Comparison of ENCODE assay signal across 1 cellular context in the genomic region with DNA sequence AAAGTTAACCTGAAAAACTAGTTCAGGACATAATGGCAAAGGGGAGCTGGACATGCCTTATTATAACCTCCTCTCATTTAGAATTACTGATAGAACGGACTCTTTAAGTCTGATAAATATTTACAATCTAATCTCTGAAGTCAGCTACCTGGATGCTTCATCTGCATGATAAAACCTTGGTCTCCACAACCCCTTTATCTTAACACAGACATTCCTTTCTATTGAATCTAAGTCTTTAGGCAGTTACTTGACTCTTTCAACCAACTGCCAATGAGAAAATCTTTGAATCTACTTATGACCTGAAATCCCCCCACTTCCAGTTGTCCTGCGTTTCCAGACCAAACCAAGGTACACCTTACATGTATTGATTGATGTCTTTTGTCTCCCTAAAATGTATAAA.
TF ChIP-seq lines count a peak whose summit lies in the region.

No MANE protein-coding gene starts in this region.

TF ChIP-seq in WTC11, 78 proteins besides CTCF, POLR2A, EP300 and RAD21 (continued from another document):
- TF ChIP-seq IRF2 (CRISPR knock-in tag; IDR thresholded peaks at IDR 0.05; ENCODE audit: borderline replicate concordance, low read depth) (no peak), SMAD3 (CRISPR knock-in tag; IDR thresholded peaks at IDR 0.05; ENCODE audit: borderline replicate concordance) (no peak), JUN (CRISPR knock-in tag; IDR thresholded peaks at IDR 0.05) (no peak), NFE2L1 (CRISPR knock-in tag; IDR thresholded peaks at IDR 0.05) (no peak), NR3C1 (CRISPR knock-in tag; conservative IDR thresholded peaks at IDR 0.05; ENCODE audit: low read depth) (no peak), NR1H2 (CRISPR knock-in tag; IDR thresholded peaks at IDR 0.05) (no peak), ELF4 (CRISPR knock-in tag; IDR thresholded peaks at IDR 0.05; ENCODE audit: low read depth) (no peak), SMAD4 (CRISPR knock-in tag; IDR thresholded peaks at IDR 0.05) (no peak), SOX15 (CRISPR knock-in tag; IDR thresholded peaks at IDR 0.05) (no peak)
- TF ChIP-seq, protein P1, sequence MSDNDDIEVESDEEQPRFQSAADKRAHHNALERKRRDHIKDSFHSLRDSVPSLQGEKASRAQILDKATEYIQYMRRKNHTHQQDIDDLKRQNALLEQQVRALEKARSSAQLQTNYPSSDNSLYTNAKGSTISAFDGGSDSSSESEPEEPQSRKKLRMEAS (CRISPR knock-in tag; IDR thresholded peaks at IDR 0.05) = no peak
- TF ChIP-seq, protein P2, sequence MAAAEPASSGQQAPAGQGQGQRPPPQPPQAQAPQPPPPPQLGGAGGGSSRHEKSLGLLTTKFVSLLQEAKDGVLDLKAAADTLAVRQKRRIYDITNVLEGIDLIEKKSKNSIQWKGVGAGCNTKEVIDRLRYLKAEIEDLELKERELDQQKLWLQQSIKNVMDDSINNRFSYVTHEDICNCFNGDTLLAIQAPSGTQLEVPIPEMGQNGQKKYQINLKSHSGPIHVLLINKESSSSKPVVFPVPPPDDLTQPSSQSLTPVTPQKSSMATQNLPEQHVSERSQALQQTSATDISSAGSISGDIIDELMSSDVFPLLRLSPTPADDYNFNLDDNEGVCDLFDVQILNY (CRISPR knock-in tag; IDR thresholded peaks at IDR 0.05) = no peak
- TF ChIP-seq, protein P3, sequence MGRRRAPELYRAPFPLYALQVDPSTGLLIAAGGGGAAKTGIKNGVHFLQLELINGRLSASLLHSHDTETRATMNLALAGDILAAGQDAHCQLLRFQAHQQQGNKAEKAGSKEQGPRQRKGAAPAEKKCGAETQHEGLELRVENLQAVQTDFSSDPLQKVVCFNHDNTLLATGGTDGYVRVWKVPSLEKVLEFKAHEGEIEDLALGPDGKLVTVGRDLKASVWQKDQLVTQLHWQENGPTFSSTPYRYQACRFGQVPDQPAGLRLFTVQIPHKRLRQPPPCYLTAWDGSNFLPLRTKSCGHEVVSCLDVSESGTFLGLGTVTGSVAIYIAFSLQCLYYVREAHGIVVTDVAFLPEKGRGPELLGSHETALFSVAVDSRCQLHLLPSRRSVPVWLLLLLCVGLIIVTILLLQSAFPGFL (CRISPR knock-in tag; IDR thresholded peaks at IDR 0.05; ENCODE audit: borderline replicate concordance) = no peak
- TF ChIP-seq, protein P4, sequence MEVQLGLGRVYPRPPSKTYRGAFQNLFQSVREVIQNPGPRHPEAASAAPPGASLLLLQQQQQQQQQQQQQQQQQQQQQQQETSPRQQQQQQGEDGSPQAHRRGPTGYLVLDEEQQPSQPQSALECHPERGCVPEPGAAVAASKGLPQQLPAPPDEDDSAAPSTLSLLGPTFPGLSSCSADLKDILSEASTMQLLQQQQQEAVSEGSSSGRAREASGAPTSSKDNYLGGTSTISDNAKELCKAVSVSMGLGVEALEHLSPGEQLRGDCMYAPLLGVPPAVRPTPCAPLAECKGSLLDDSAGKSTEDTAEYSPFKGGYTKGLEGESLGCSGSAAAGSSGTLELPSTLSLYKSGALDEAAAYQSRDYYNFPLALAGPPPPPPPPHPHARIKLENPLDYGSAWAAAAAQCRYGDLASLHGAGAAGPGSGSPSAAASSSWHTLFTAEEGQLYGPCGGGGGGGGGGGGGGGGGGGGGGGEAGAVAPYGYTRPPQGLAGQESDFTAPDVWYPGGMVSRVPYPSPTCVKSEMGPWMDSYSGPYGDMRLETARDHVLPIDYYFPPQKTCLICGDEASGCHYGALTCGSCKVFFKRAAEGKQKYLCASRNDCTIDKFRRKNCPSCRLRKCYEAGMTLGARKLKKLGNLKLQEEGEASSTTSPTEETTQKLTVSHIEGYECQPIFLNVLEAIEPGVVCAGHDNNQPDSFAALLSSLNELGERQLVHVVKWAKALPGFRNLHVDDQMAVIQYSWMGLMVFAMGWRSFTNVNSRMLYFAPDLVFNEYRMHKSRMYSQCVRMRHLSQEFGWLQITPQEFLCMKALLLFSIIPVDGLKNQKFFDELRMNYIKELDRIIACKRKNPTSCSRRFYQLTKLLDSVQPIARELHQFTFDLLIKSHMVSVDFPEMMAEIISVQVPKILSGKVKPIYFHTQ (CRISPR knock-in tag; IDR thresholded peaks at IDR 0.05) = no peak
- TF ChIP-seq, protein P5, sequence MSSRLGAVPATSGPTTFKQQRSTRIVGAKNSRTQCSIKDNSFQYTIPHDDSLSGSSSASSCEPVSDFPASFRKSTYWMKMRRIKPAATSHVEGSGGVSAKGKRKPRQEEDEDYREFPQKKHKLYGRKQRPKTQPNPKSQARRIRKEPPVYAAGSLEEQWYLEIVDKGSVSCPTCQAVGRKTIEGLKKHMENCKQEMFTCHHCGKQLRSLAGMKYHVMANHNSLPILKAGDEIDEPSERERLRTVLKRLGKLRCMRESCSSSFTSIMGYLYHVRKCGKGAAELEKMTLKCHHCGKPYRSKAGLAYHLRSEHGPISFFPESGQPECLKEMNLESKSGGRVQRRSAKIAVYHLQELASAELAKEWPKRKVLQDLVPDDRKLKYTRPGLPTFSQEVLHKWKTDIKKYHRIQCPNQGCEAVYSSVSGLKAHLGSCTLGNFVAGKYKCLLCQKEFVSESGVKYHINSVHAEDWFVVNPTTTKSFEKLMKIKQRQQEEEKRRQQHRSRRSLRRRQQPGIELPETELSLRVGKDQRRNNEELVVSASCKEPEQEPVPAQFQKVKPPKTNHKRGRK (CRISPR knock-in tag; IDR thresholded peaks at IDR 0.05; ENCODE audit: borderline replicate concordance) = no peak
- TF ChIP-seq, protein P6, sequence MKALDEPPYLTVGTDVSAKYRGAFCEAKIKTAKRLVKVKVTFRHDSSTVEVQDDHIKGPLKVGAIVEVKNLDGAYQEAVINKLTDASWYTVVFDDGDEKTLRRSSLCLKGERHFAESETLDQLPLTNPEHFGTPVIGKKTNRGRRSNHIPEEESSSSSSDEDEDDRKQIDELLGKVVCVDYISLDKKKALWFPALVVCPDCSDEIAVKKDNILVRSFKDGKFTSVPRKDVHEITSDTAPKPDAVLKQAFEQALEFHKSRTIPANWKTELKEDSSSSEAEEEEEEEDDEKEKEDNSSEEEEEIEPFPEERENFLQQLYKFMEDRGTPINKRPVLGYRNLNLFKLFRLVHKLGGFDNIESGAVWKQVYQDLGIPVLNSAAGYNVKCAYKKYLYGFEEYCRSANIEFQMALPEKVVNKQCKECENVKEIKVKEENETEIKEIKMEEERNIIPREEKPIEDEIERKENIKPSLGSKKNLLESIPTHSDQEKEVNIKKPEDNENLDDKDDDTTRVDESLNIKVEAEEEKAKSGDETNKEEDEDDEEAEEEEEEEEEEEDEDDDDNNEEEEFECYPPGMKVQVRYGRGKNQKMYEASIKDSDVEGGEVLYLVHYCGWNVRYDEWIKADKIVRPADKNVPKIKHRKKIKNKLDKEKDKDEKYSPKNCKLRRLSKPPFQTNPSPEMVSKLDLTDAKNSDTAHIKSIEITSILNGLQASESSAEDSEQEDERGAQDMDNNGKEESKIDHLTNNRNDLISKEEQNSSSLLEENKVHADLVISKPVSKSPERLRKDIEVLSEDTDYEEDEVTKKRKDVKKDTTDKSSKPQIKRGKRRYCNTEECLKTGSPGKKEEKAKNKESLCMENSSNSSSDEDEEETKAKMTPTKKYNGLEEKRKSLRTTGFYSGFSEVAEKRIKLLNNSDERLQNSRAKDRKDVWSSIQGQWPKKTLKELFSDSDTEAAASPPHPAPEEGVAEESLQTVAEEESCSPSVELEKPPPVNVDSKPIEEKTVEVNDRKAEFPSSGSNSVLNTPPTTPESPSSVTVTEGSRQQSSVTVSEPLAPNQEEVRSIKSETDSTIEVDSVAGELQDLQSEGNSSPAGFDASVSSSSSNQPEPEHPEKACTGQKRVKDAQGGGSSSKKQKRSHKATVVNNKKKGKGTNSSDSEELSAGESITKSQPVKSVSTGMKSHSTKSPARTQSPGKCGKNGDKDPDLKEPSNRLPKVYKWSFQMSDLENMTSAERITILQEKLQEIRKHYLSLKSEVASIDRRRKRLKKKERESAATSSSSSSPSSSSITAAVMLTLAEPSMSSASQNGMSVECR (CRISPR knock-in tag; IDR thresholded peaks at IDR 0.05; ENCODE audit: borderline replicate concordance) = no peak
- TF ChIP-seq, protein P7, sequence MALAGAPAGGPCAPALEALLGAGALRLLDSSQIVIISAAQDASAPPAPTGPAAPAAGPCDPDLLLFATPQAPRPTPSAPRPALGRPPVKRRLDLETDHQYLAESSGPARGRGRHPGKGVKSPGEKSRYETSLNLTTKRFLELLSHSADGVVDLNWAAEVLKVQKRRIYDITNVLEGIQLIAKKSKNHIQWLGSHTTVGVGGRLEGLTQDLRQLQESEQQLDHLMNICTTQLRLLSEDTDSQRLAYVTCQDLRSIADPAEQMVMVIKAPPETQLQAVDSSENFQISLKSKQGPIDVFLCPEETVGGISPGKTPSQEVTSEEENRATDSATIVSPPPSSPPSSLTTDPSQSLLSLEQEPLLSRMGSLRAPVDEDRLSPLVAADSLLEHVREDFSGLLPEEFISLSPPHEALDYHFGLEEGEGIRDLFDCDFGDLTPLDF (CRISPR knock-in tag; IDR thresholded peaks at IDR 0.05) = no peak
- TF ChIP-seq, protein P8, sequence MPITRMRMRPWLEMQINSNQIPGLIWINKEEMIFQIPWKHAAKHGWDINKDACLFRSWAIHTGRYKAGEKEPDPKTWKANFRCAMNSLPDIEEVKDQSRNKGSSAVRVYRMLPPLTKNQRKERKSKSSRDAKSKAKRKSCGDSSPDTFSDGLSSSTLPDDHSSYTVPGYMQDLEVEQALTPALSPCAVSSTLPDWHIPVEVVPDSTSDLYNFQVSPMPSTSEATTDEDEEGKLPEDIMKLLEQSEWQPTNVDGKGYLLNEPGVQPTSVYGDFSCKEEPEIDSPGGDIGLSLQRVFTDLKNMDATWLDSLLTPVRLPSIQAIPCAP (CRISPR knock-in tag; IDR thresholded peaks at IDR 0.05) = no peak
